21 cellular contexts compared by ENCODE assay signal in the genomic region with DNA sequence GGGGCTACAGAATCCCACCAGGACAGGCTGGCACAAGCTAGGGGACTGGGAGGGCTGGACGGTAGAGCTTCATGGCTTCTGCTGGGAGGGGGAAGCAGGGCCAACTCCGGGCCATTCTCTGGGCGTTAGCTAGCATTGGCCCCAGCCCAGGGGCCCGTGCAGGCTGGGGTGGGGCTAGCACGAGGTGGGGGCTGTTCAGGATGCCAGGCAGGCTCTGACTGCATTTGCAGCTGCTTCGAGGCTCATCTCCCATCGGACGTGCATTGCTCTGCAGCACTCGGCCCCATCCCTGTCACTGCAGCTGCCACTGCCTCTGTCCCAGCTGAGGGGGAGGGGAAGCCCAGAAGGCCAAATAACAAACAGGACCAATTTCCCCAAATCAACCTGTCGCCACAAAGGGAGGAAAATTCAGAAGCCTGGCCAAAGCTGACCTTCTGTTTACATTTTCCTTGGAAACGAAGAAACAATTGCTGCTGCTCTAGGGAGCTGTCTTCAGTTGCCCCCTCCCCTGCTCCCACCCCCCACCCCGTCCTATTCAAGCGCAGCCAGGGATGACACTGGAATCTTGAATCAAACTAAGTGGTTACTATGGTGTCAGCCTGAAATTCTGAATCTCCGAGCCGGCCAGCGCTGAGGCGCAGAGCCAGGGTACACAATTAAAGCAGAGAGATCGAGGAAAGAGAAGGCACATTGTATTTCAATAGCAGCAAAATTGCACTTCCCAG.
DNase-seq lines count a peak whose midpoint lies in the region; ATAC-seq, FAIRE-seq and TF ChIP-seq lines count a peak whose summit lies in the region.
"Had no signal": no experiment of that assay in that cellular context is flagged by ENCODE, and none has a peak within 500 bp of the region (broad histone marks: within the 10 kb centered on the region; RNA-seq: fewer than 3 reads in every experiment).

No MANE protein-coding gene starts in this region.

- intact Hi-C loops in cardiac septum (cut with DNase I), result no loop called here
- intact Hi-C loops in Right ventricle myocardium superior (cut with DNase I), result no loop called here

- no peak for FAIRE-seq in GM12891 (lab: Jason Lieb, UNC)
- FAIRE-seq: GM12892, HTR-8/SVneo, RCC 7860 had no signal

- ATAC-seq in Right ventricle myocardium superior (ENCODE audit: poor library complexity), result no peak
- ATAC-seq in upper lobe of left lung (ENCODE audit: low FRiP score in 2 of 2), result no peak
- ATAC-seq in HG02759 (IDR thresholded peaks at IDR 0.05; ENCODE audit: unreplicated experiment), result no peak
- ATAC-seq: activated CD8-positive, alpha-beta T cell treated with anti-CD3 and anti-CD28 coated beads for 36 hours; activated T-helper 17 cell treated with anti-CD3 and anti-CD28 coated beads, Interleukin-2, amount 50 U/mL, for 72 hours had no signal

- TF ChIP-seq CTCF in upper lobe of left lung (IDR thresholded peaks at IDR 0.05), result no peak

- no peaks in the 10 kb centered on the region for H3K9me3 ChIP-seq in upper lobe of left lung
- H3K9me3 ChIP-seq: HAP-1, neutrophil, suprapubic skin had no signal

- no peaks in the 10 kb centered on the region for H3K36me3 ChIP-seq in upper lobe of left lung
- H3K36me3 ChIP-seq: HAP-1, neutrophil, suprapubic skin had no signal

- no peaks in the 10 kb centered on the region for H3K4me1 ChIP-seq in upper lobe of left lung
- H3K4me1 ChIP-seq: suprapubic skin had no signal

- H3K27ac ChIP-seq in upper lobe of left lung, result no peak overlapping the region
- H3K27ac ChIP-seq: neutrophil, suprapubic skin, VCaP had no signal

- TF ChIP-seq POLR2A in upper lobe of left lung (IDR thresholded peaks at IDR 0.05), result no peak
- no peak for TF ChIP-seq POLR2A in GM12891 (IDR thresholded peaks at IDR 0.05; ENCODE audit: low read depth, low read length)

- TF ChIP-seq EP300 in upper lobe of left lung (IDR thresholded peaks at IDR 0.05), result no peak

- no peaks in the 10 kb centered on the region for H3K27me3 ChIP-seq in upper lobe of left lung

- 37 to 42% methylated on average over 10 to 17 of the region's 18 CpGs for WGBS in upper lobe of left lung, 2 donors

- no peak overlapping the region for H3K4me3 ChIP-seq in upper lobe of left lung
- H3K4me3 ChIP-seq: HAP-1, suprapubic skin had no signal

- DNase-seq in cardiac septum (ENCODE audit: low spot score) (peak; percentile 51), Right ventricle myocardium superior (no peak), cerebellum (ENCODE audit: low spot score) (peak; percentile 15), myocyte (ENCODE audit: low read depth) (peak; percentile 36), upper lobe of left lung (peak; percentile 12 to 64), GM12891 (ENCODE audit: insufficient read length, low spot score) (no peak)
- DNase-seq in activated T-cell treated with anti-CD3 and anti-CD28 coated beads, Interleukin-2, amount 50 U/mL, for 1 hour, result no peak
- DNase-seq: activated CD8-positive, alpha-beta T cell treated with anti-CD3 and anti-CD28 coated beads for 36 hours; GDM1; NCI-H187 treated with DMSO at 0.1 percent for 48 hours; NCI-H526 treated with DMSO at 0.1 percent for 48 hours; stimulated activated CD4-positive, alpha-beta T cell treated with anti-CD3 and anti-CD28 coated beads, Interleukin-4, amount 100 ng/mL, for 24 hours had no signal

TF ChIP-seq in GM12891, 5 proteins besides CTCF, POLR2A, EP300 and RAD21:
- TF ChIP-seq POU2F2 (IDR thresholded peaks at IDR 0.05; ENCODE audit: low read depth, low read length) (no peak), TAF1 (IDR thresholded peaks at IDR 0.05; ENCODE audit: low read depth, low read length) (no peak), POLR2AphosphoS5 (IDR thresholded peaks at IDR 0.05; ENCODE audit: low read depth, low read length) (no peak), PAX5 (IDR thresholded peaks at IDR 0.05; ENCODE audit: insufficient read depth, low read length, severe bottlenecking) (no peak), SPI1 (IDR thresholded peaks at IDR 0.05; ENCODE audit: low read depth, low read length) (no peak)
TF ChIP-seq in GM12891: peak in this region for 0.

Comparison
In these comparisons a context has a peak if more than half of its experiments do, and no peak if none do; other contexts are left out.
1. DNase-seq: peak in cardiac septum (single experiment), cerebellum (single experiment), myocyte (single experiment) and upper lobe of left lung (2 of 2); none in Right ventricle myocardium superior (single experiment), activated T-cell treated with anti-CD3 and anti-CD28 coated beads, Interleukin-2, amount 50 U/mL, for 1 hour (single experiment) and GM12891 (single experiment).